ENCODE assay signal across 11 cellular contexts in the genomic region with DNA sequence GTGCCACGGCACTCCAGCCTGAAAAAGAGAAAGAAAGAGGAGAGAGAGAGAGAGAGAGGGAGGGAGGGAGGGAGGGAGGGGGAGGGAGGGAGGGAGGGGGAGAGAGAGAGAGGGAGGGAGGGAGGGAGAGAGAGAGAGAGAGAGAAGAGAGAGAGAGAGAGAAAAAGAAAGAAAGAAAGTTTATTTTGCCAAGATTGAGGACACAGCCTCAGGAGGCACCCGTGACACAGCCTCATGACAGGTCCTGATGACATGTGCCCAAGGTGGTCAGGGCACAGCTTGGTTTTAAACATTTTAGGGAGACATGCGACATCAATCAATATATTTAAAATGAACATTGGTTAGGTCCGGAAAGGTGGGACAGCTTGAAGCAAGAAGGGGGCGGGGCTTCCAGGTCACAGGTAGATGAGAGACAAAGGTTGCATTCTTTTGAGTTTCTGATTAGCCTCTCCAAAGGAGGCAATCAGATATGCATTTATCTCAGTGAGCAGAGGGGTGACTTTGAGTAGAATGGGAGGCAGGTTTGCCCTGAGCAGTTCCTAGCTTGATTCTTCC. TPM values are rescaled to one million over a fixed set of nuclear protein-coding genes. Genes with fewer than 3 reads are reported as not detected.
"Had no signal": no experiment of that assay in that cellular context is flagged by ENCODE, and none has a peak within 500 bp of the region (broad histone marks: within the 10 kb centered on the region; RNA-seq: fewer than 3 reads in every experiment).

No MANE protein-coding gene starts in this region.

RNA-seq across cellular contexts. Expression of a gene that starts 15.6 kb away (rescaled TPM):
- polyA plus RNA-seq: neural cell had no signal

RNA-seq across cellular contexts. Expression of a gene that starts 20.5 kb away (rescaled TPM):
- total RNA-seq: cerebellum, esophagus squamous epithelium, heart right ventricle, lower leg skin, occipital lobe, posterior vena cava, suprapubic skin had no signal
- polyA plus RNA-seq: heart right ventricle, neural cell had no signal

RNA-seq across cellular contexts. Expression of a gene that starts 25.4 kb away (rescaled TPM):
- polyA plus RNA-seq: neural cell had no signal

RNA-seq across cellular contexts. Expression of a gene that starts 28.8 kb away (rescaled TPM):
- total RNA-seq: activated CD8-positive, alpha-beta memory T cell treated with anti-CD3 and anti-CD28 coated beads for 36 hours; cerebellum; occipital lobe; T-helper 2 cell treated with Interferon-gamma antibody and Interleukin-4, amounts not matched to agents 100 ng/mL and 5 ng/mL, for 36 hours had no signal
- polyA plus RNA-seq: immature natural killer cell, neural cell had no signal

RNA-seq across cellular contexts. Expression of a gene that starts 45.4 kb away (rescaled TPM):
- total RNA-seq: cerebellum, occipital lobe had no signal
- polyA plus RNA-seq: neural cell had no signal
